Comparison of ENCODE assay signal across 20 cellular contexts in the genomic region with DNA sequence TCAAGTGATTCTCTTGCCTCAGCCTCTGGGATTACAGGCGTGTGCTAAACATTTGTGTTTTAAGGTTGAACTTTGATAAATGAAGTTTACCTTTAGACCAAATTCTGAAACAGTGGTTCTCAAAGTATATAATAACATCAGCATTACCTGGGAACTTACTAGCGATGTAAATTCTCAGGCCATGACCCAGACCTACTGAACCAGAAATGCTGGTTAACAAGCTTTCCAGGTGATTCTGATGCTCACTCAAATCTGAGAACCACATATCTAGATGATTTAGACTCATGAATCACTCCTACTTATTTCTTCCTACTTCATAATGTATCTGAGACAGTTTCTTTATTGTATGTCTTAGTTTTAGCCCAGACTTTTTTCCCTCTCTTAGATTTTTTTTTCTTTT. TPM values are rescaled to one million over a fixed set of nuclear protein-coding genes. Genes with fewer than 3 reads are reported as not detected.
DNase-seq lines count a peak whose midpoint lies in the region; ATAC-seq, FAIRE-seq and TF ChIP-seq lines count a peak whose summit lies in the region.
"Had no signal": no experiment of that assay in that cellular context is flagged by ENCODE, and none has a peak within 500 bp of the region (broad histone marks: within the 10 kb centered on the region; RNA-seq: fewer than 3 reads in every experiment).

No MANE protein-coding gene starts in this region.

- no peaks in the 10 kb centered on the region for H3K4me1 ChIP-seq in PC-3 (ENCODE audit: insufficient read depth, low read length)
- H3K4me1 ChIP-seq in foreskin keratinocyte = no peaks in the 10 kb centered on the region
- no peaks in the 10 kb centered on the region for H3K4me1 ChIP-seq in effector memory CD4-positive, alpha-beta T cell (ENCODE audit: control insufficient read depth, insufficient read depth, low read length, poor library complexity, severe bottlenecking)
- H3K4me1 ChIP-seq: A549, BE2C had no signal

- no TSS peak for BruUV-seq in PC-3 (replicated peaks; lab: Mats Ljungman, UMichigan)

- DNase-seq in PC-3 = peak; percentile 60
- DNase-seq in bronchial epithelial cell (ENCODE audit: low read depth) = peak; percentile 70
- peak; percentile 18 to 66 for DNase-seq in foreskin keratinocyte
- peak; percentile 30 for DNase-seq in renal cortical epithelial cell (ENCODE audit: low read depth)
- DNase-seq in activated T-cell treated with anti-CD3 and anti-CD28 coated beads, Interleukin-2, amount 50 U/mL, for 1 hour = no peak
- DNase-seq in activated naive CD4-positive, alpha-beta T cell (lab: John Stamatoyannopoulos, UW) = no peak
- DNase-seq in activated CD4-positive, alpha-beta T cell treated with anti-CD3 and anti-CD28 coated beads, Interleukin-2, amount 50 U/mL, for 48 hours = no peak
- DNase-seq in effector memory CD4-positive, alpha-beta T cell = no peak
- DNase-seq: BE2C; CD4-positive, alpha-beta memory T cell; DMS153; DMS79 treated with DMSO at 0.1 percent for 48 hours; EL; GDM1 had no signal

- TF ChIP-seq CTCF in PC-3 (conservative IDR thresholded peaks at IDR 0.05; ENCODE audit: low read depth, low read length) = no peak
- TF ChIP-seq CTCF in bronchial epithelial cell (IDR thresholded peaks at IDR 0.05; ENCODE audit: insufficient read depth, low read length, severe bottlenecking) = no peak
- TF ChIP-seq CTCF in foreskin keratinocyte (conservative IDR thresholded peaks at IDR 0.05) = no peak

- no peak overlapping the region for H3K9ac ChIP-seq in PC-3 (ENCODE audit: low read length)

- FAIRE-seq in bronchial epithelial cell (lab: Jason Lieb, UNC) = no peak
- FAIRE-seq: A549, D721Med, GM12892, H1 had no signal

- intact Hi-C loops in PC-3 (cut with micrococcal nuclease) = no loop called here

- no peaks in the 10 kb centered on the region for H4K20me1 ChIP-seq in PC-3 (ENCODE audit: low read length)

- no peak overlapping the region for H2AFZ ChIP-seq in PC-3 (ENCODE audit: low read length)

- H3K79me2 ChIP-seq in PC-3 (ENCODE audit: low read length) = no peaks in the 10 kb centered on the region

- ATAC-seq in PC-3 = no peak
- peak; percentile 36 for ATAC-seq in foreskin keratinocyte
- ATAC-seq: A549 had no signal

- H3K9me3 ChIP-seq in PC-3 (ENCODE audit: low read length) = no peaks in the 10 kb centered on the region
- no peaks in the 10 kb centered on the region for H3K9me3 ChIP-seq in effector memory CD4-positive, alpha-beta T cell (ENCODE audit: control insufficient read depth, low read length)
- H3K9me3 ChIP-seq: A549, BE2C, HAP-1 had no signal

- no peak overlapping the region for H3K4me2 ChIP-seq in PC-3 (ENCODE audit: low read length)
- H3K4me2 ChIP-seq: A549 had no signal

- H3K36me3 ChIP-seq in PC-3 (ENCODE audit: low read depth, low read length) (no peaks in the 10 kb centered on the region), bronchial epithelial cell (ENCODE audit: control insufficient read depth, insufficient read depth, low read length) (no peaks in the 10 kb centered on the region)
- peaks cover 3% of the 10 kb centered on the region for H3K36me3 ChIP-seq in effector memory CD4-positive, alpha-beta T cell (ENCODE audit: control insufficient read depth, insufficient read depth, low read length)
- H3K36me3 ChIP-seq: BE2C, HAP-1 had no signal

- H3K27ac ChIP-seq in PC-3 (ENCODE audit: low read length) = no peak overlapping the region
- no peak overlapping the region for H3K27ac ChIP-seq in foreskin keratinocyte
- no peak overlapping the region for H3K27ac ChIP-seq in effector memory CD4-positive, alpha-beta T cell (ENCODE audit: insufficient read depth, low read length, poor library complexity, severe bottlenecking)
- H3K27ac ChIP-seq: A549, C4-2B had no signal

- CTCF ChIA-PET in PC-3 (lab: Charles Lee) = no interaction called here

- H3F3A ChIP-seq in PC-3 (ENCODE audit: low read length, unreplicated experiment) = no peaks in the 10 kb centered on the region

- POLR2A ChIA-PET in PC-3 (lab: Charles Lee; ENCODE audit: unreplicated experiment) = no interaction called here

- H3K27me3 ChIP-seq in PC-3 (ENCODE audit: low read length) (no peaks in the 10 kb centered on the region), bronchial epithelial cell (ENCODE audit: control insufficient read depth, insufficient read depth, low read length) (no peaks in the 10 kb centered on the region), foreskin keratinocyte (no peaks in the 10 kb centered on the region)
- H3K27me3 ChIP-seq in effector memory CD4-positive, alpha-beta T cell (replicated peaks; ENCODE audit: control insufficient read depth, insufficient read depth, low read length, poor library complexity, severe bottlenecking) = no peaks in the 10 kb centered on the region
- H3K27me3 ChIP-seq: BE2C had no signal

- H3K4me3 ChIP-seq in PC-3 (ENCODE audit: low read length) (no peak overlapping the region), bronchial epithelial cell (ENCODE audit: low read depth, low read length) (no peak overlapping the region)
- H3K4me3 ChIP-seq in effector memory CD4-positive, alpha-beta T cell (ENCODE audit: insufficient read depth, low read depth, low read length, poor library complexity, severe bottlenecking) = no peak overlapping the region
- H3K4me3 ChIP-seq: A549, HAP-1 had no signal

- H3K9me2 ChIP-seq in PC-3 (replicated peaks; ENCODE audit: low read length) = no peaks in the 10 kb centered on the region

RNA-seq across cellular contexts. Expression of a gene that starts 43.6 kb away (rescaled TPM):
- total RNA-seq in PC-3 (2014; rRNA removed) (8.6 and 10.8 TPM in 2 replicates), bronchial epithelial cell (12.1 and 14.7 TPM in 2 replicates), foreskin keratinocyte (12.5 and 15.1 TPM in 2 replicates), renal cortical epithelial cell (17.0 and 17.2 TPM in 2 replicates)
- 6.6 and 7.3 TPM in 2 replicates for polyA plus RNA-seq in foreskin keratinocyte

RNA-seq across cellular contexts. Expression of a gene that starts 46.8 kb away (rescaled TPM):
- total RNA-seq in PC-3 (2014; rRNA removed) (20.0 and 21.1 TPM in 2 replicates), bronchial epithelial cell (11.3 and 13.2 TPM in 2 replicates), foreskin keratinocyte (11.6 and 15.5 TPM in 2 replicates), renal cortical epithelial cell (13.0 and 26.0 TPM in 2 replicates)
- 2.3 and 2.4 TPM in 2 replicates for polyA plus RNA-seq in foreskin keratinocyte

Comparison
In these comparisons a context has a peak if more than half of its experiments do, and no peak if none do; other contexts are left out.
1. DNase-seq: peak in PC-3 (single experiment), bronchial epithelial cell (single experiment), foreskin keratinocyte (2 of 2) and renal cortical epithelial cell (single experiment); none in activated T-cell treated with anti-CD3 and anti-CD28 coated beads, Interleukin-2, amount 50 U/mL, for 1 hour (single experiment), activated naive CD4-positive, alpha-beta T cell (0 of 4), activated CD4-positive, alpha-beta T cell treated with anti-CD3 and anti-CD28 coated beads, Interleukin-2, amount 50 U/mL, for 48 hours (0 of 2) and effector memory CD4-positive, alpha-beta T cell (0 of 3).